Comparison of ENCODE assay signal across 8 cellular contexts in the genomic region with DNA sequence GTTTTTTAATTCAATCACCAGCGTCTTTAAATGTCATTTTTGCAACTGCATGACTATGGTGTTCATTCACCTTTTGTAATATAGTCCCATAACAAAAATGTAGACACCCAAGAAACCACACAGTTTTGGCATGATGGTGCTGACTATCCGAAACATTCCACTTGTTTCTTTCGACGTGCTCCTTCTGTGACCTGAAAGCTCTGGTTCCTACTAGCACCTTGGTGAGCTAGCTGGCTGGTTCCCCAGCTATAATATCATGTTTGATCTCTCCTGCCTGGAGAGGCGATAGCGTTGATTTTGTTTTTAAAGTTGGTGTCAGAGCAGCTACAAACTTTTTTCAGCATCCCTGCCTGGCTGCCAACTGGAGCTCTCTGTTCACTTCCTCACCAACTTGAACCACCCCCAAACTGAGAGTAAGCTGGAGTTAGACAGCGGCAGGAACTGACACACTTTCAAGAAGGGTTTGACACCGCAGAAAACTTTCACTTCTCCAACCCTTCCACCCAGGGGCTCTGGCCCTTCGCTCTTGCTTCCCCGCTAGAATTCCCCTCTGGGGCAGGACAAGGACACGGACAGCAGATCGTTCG. TPM values are rescaled to one million over a fixed set of nuclear protein-coding genes. Genes with fewer than 3 reads are reported as not detected.
DNase-seq lines count a peak whose midpoint lies in the region; ATAC-seq and TF ChIP-seq lines count a peak whose summit lies in the region.

No MANE protein-coding gene starts in this region.

- intact Hi-C loops in activated T-helper 1 cell treated with anti-CD3 and anti-CD28 coated beads, Interleukin-12 subunit alpha, Interleukin-12 subunit beta, Interleukin-2, Interleukin-4 antibody, amounts not matched to agents 30 ng/mL and 10 ng/mL and 1 ng/mL, durations not matched to agents 14 hours and 24 hours and 36 hours (cut with micrococcal nuclease): loop anchor here (1.0 to 5.0 kb wide), 7 partner anchors 33 to 1047 kb away; partner anchors contain the start of genes CENPO, ITSN2, NCOA1 and PTRHD1
- intact Hi-C loops in testis (cut with DNase I; ENCODE audit: low total_unique reads): loop anchor here (5.0 kb wide), 1 partner anchor 152 kb away; the partner anchor contains the start of gene SF3B6

- H3K27ac Mint-ChIP-seq in activated T-helper 1 cell treated with anti-CD3 and anti-CD28 coated beads, Interleukin-12 subunit alpha, Interleukin-12 subunit beta, Interleukin-2, Interleukin-4 antibody, amounts not matched to agents 30 ng/mL and 10 ng/mL and 1 ng/mL, durations not matched to agents 14 hours and 24 hours and 36 hours: peak overlapping the region; percentile 99
- peak overlapping the region; percentile 99 to 100 (median 99) for H3K27ac Mint-ChIP-seq in nephron

- H3K4me1 Mint-ChIP-seq in activated T-helper 1 cell treated with anti-CD3 and anti-CD28 coated beads, Interleukin-12 subunit alpha, Interleukin-12 subunit beta, Interleukin-2, Interleukin-4 antibody, amounts not matched to agents 30 ng/mL and 10 ng/mL and 1 ng/mL, durations not matched to agents 14 hours and 24 hours and 36 hours (ENCODE audit: low read depth): peaks cover 40% of the 10 kb centered on the region
- peaks cover 47% of the 10 kb centered on the region for H3K4me1 Mint-ChIP-seq in nephron

- peaks cover 10% of the 10 kb centered on the region for H3K36me3 Mint-ChIP-seq in activated T-helper 1 cell treated with anti-CD3 and anti-CD28 coated beads, Interleukin-12 subunit alpha, Interleukin-12 subunit beta, Interleukin-2, Interleukin-4 antibody, amounts not matched to agents 30 ng/mL and 10 ng/mL and 1 ng/mL, durations not matched to agents 14 hours and 24 hours and 36 hours (ENCODE audit: low read depth)
- H3K36me3 Mint-ChIP-seq in nephron (ENCODE audit: low read depth): peaks cover 5% of the 10 kb centered on the region

- H3K4me3 Mint-ChIP-seq in activated T-helper 1 cell treated with anti-CD3 and anti-CD28 coated beads, Interleukin-12 subunit alpha, Interleukin-12 subunit beta, Interleukin-2, Interleukin-4 antibody, amounts not matched to agents 30 ng/mL and 10 ng/mL and 1 ng/mL, durations not matched to agents 14 hours and 24 hours and 36 hours: peak overlapping the region; percentile 95
- H3K4me3 Mint-ChIP-seq in nephron: peak overlapping the region; percentile 98 to 99 (median 98)

- no peak for TF ChIP-seq POLR2A in testis (IDR thresholded peaks at IDR 0.05)

- H3K9me3 ChIP-seq in OCI-LY3 (ENCODE audit: insufficient read depth, low read length) (no peaks in the 10 kb centered on the region), testis (no peaks in the 10 kb centered on the region)

- peaks cover 44% of the 10 kb centered on the region for H3K79me2 ChIP-seq in OCI-LY3 (ENCODE audit: low read length)

- H4K20me1 ChIP-seq in OCI-LY3 (ENCODE audit: insufficient read depth, low read length): peaks cover 45% of the 10 kb centered on the region

- peak overlapping the region; percentile 95 for H3K9ac ChIP-seq in OCI-LY3 (ENCODE audit: low read length)

- H3K36me3 ChIP-seq in OCI-LY3 (replicated peaks; ENCODE audit: low read depth, low read length) (no peaks in the 10 kb centered on the region), testis (ENCODE audit: low read depth, missing control alignments) (no peaks in the 10 kb centered on the region)

- ATAC-seq in GM19035 (IDR thresholded peaks at IDR 0.05; ENCODE audit: unreplicated experiment): peak; percentile 50
- peak; percentile 68 for ATAC-seq in HG03175 (IDR thresholded peaks at IDR 0.05; ENCODE audit: unreplicated experiment)

- 0 to 1% methylated on average over 13 of the region's 13 CpGs for WGBS in testis, 2 donors

- H2AFZ ChIP-seq in OCI-LY3 (ENCODE audit: low read depth, low read length): no peak overlapping the region

- H3K4me1 ChIP-seq in OCI-LY3 (ENCODE audit: low read length) (peaks cover 15% of the 10 kb centered on the region), testis (peaks cover 13% of the 10 kb centered on the region)

- H3K27me3 ChIP-seq in OCI-LY3 (ENCODE audit: low read depth, low read length) (peaks cover 19% of the 10 kb centered on the region), testis (no peaks in the 10 kb centered on the region)

- DNase-seq in Ammon's horn (ENCODE audit: low spot score) (peak; percentile 84), fibroblast of pulmonary artery (ENCODE audit: low read depth) (peak; percentile 64), testis (peak; percentile 70)
- peak; percentile 63 for DNase-seq in activated T-helper 1 cell treated with anti-CD3 and anti-CD28 coated beads, Interleukin-12 subunit alpha, Interleukin-12 subunit beta, Interleukin-2, Interleukin-4 antibody, amounts not matched to agents 30 ng/mL and 10 ng/mL and 1 ng/mL, durations not matched to agents 14 hours and 24 hours and 36 hours (ENCODE audit: low spot score)

- TF ChIP-seq CTCF in OCI-LY3 (IDR thresholded peaks at IDR 0.05; ENCODE audit: low read depth, low read length): no peak
- no peak for TF ChIP-seq CTCF in fibroblast of pulmonary artery (IDR thresholded peaks at IDR 0.05; ENCODE audit: low read length, missing control alignments)
- TF ChIP-seq CTCF in nephron (IDR thresholded peaks at IDR 0.05; ENCODE audit: unreplicated experiment in 3 of 3): no peak
- no peak for TF ChIP-seq CTCF in testis (IDR thresholded peaks at IDR 0.05)

- H3K4me3 ChIP-seq in OCI-LY3 (ENCODE audit: low read length) (peak overlapping the region; percentile 92), fibroblast of pulmonary artery (replicated peaks; ENCODE audit: low read depth, low read length) (peak overlapping the region; percentile 95), testis (peak overlapping the region; percentile 78 to 99)

- peak overlapping the region; percentile 93 for H3K4me2 ChIP-seq in OCI-LY3 (ENCODE audit: low read length)

- peaks cover 2% of the 10 kb centered on the region for H3K27me3 Mint-ChIP-seq in activated T-helper 1 cell treated with anti-CD3 and anti-CD28 coated beads, Interleukin-12 subunit alpha, Interleukin-12 subunit beta, Interleukin-2, Interleukin-4 antibody, amounts not matched to agents 30 ng/mL and 10 ng/mL and 1 ng/mL, durations not matched to agents 14 hours and 24 hours and 36 hours (ENCODE audit: insufficient read depth)
- no peaks in the 10 kb centered on the region for H3K27me3 Mint-ChIP-seq in nephron (ENCODE audit: low read depth)

- no peaks in the 10 kb centered on the region for H3K9me3 Mint-ChIP-seq in activated T-helper 1 cell treated with anti-CD3 and anti-CD28 coated beads, Interleukin-12 subunit alpha, Interleukin-12 subunit beta, Interleukin-2, Interleukin-4 antibody, amounts not matched to agents 30 ng/mL and 10 ng/mL and 1 ng/mL, durations not matched to agents 14 hours and 24 hours and 36 hours
- H3K9me3 Mint-ChIP-seq in nephron: no peaks in the 10 kb centered on the region

- H3K27ac ChIP-seq in OCI-LY3 (ENCODE audit: low read length): peak overlapping the region; percentile 75
- peak overlapping the region; percentile 96 to 99 for H3K27ac ChIP-seq in testis

RNA-seq across cellular contexts. Expression of gene ATAD2B, which starts 1.1 kb away (rescaled TPM):
- total RNA-seq in activated T-helper 1 cell treated with anti-CD3 and anti-CD28 coated beads, Interleukin-12 subunit alpha, Interleukin-12 subunit beta, Interleukin-2, Interleukin-4 antibody, amounts not matched to agents 30 ng/mL and 10 ng/mL and 1 ng/mL, durations not matched to agents 14 hours and 24 hours and 36 hours: 25.9 and 27.8 TPM in 2 replicates
- 10 to 100 TPM; 23.2 to 32.3 TPM for total RNA-seq in testis
- 11.7 TPM for polyA plus RNA-seq in testis (ENCODE audit: insufficient read depth, low read depth, low replicate concordance)

RNA-seq across cellular contexts. Expression of gene UBXN2A, which starts 14.5 kb away (rescaled TPM):
- total RNA-seq in activated T-helper 1 cell treated with anti-CD3 and anti-CD28 coated beads, Interleukin-12 subunit alpha, Interleukin-12 subunit beta, Interleukin-2, Interleukin-4 antibody, amounts not matched to agents 30 ng/mL and 10 ng/mL and 1 ng/mL, durations not matched to agents 14 hours and 24 hours and 36 hours: 11.4 and 13.0 TPM in 2 replicates
- total RNA-seq in testis: 10 to 100 TPM; 11.9 to 18.4 TPM
- 9.4 TPM for polyA plus RNA-seq in testis (ENCODE audit: insufficient read depth, low read depth, low replicate concordance)

Comparison
In these comparisons a context has a peak if more than half of its experiments do, and no peak if none do; other contexts are left out.
1. Peak in every context shown above with its lines: DNase-seq, ATAC-seq, H3K4me3 ChIP-seq and H3K27ac ChIP-seq.